ENCODE assay signal across 22 cellular contexts in the genomic region with DNA sequence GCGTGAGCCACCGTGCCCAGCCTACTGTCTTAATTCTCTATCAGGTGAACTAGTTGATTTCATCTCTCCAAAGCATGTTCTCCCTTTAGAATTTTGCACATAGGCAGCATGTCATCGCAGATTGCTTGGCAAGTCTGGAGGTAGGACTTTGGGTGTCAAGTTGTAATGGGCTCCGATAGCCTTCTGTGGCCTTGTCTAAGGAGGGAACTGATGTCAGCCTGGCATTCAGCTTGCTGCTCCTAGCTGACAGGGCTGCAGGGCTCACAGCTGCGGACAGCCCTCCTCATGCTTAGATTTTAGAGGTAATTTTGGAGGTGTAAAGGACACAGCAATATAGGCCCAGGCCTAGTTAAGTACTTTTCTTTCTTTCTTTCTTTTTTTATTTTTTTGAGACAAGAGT.
"Had no signal": no experiment of that assay in that cellular context is flagged by ENCODE, and none has a peak within 500 bp of the region (broad histone marks: within the 10 kb centered on the region; RNA-seq: fewer than 3 reads in every experiment).

No MANE protein-coding gene starts in this region.

- H3K9me3 ChIP-seq: left lung, mucosa of descending colon, sigmoid colon, thoracic aorta, uterus had no signal

- H3K4me3 ChIP-seq: left lung, mucosa of descending colon, sigmoid colon, smooth muscle cell, thoracic aorta, uterus had no signal

- ATAC-seq: activated CD4-positive, alpha-beta T cell treated with anti-CD3 and anti-CD28 coated beads for 36 hours; activated CD8-positive, alpha-beta memory T cell treated with anti-CD3 and anti-CD28 coated beads, Interleukin-2, amount 10 ng/mL, durations not matched to agents 7 days and 5 days; activated CD8-positive, alpha-beta T cell treated with anti-CD3 and anti-CD28 coated beads, Interleukin-2, amount 10 ng/mL, durations not matched to agents 7 days and 5 days; activated naive CD8-positive, alpha-beta T cell treated with anti-CD3 and anti-CD28 coated beads, Interleukin-2, amount 50 U/mL, for 24 hours; left lung; mucosa of descending colon had no signal

- H3K4me3 Mint-ChIP-seq: activated CD4-positive, alpha-beta T cell treated with anti-CD3 and anti-CD28 coated beads for 36 hours; activated CD8-positive, alpha-beta memory T cell treated with anti-CD3 and anti-CD28 coated beads, Interleukin-2, amount 10 ng/mL, durations not matched to agents 7 days and 5 days; activated CD8-positive, alpha-beta T cell treated with anti-CD3 and anti-CD28 coated beads, Interleukin-2, amount 10 ng/mL, durations not matched to agents 7 days and 5 days; activated naive CD8-positive, alpha-beta T cell treated with anti-CD3 and anti-CD28 coated beads, Interleukin-2, amount 50 U/mL, for 24 hours; nephron; type B pancreatic cell had no signal

- H3K27ac ChIP-seq: left lung, sigmoid colon, thoracic aorta, uterus had no signal

- H3K9me3 Mint-ChIP-seq: activated naive CD8-positive, alpha-beta T cell treated with anti-CD3 and anti-CD28 coated beads, Interleukin-2, amount 50 U/mL, for 24 hours; nephron; type B pancreatic cell had no signal

- DNase-seq: activated CD4-positive, alpha-beta T cell treated with anti-CD3 and anti-CD28 coated beads for 36 hours; activated CD4-positive, CD25-positive, alpha-beta regulatory T cell; activated CD8-positive, alpha-beta memory T cell treated with anti-CD3 and anti-CD28 coated beads, Interleukin-2, amount 10 ng/mL, durations not matched to agents 7 days and 5 days; activated CD8-positive, alpha-beta T cell treated with anti-CD3 and anti-CD28 coated beads, Interleukin-2, amount 10 ng/mL, durations not matched to agents 7 days and 5 days; activated effector memory CD4-positive, alpha-beta T cell treated with Interleukin-2 at 50 U/mL for 16 hours; activated naive CD4-positive, alpha-beta T cell treated with Interleukin-2 at 50 U/mL for 16 hours; activated naive CD8-positive, alpha-beta T cell treated with anti-CD3 and anti-CD28 coated beads, Interleukin-2, amount 50 U/mL, for 24 hours; amygdala; central memory CD4-positive, alpha-beta T cell; kidney glomerular epithelial cell; mucosa of descending colon; posterior cingulate gyrus; sigmoid colon; stimulated activated CD4-positive, alpha-beta T cell treated with anti-CD3 and anti-CD28 coated beads, Interleukin-1b, Interleukin-23, amount 100 ng/mL, for 48 hours; stimulated activated naive CD4-positive, alpha-beta T cell; T-helper 1 cell; uterus had no signal

- H3K27ac Mint-ChIP-seq: activated CD4-positive, alpha-beta T cell treated with anti-CD3 and anti-CD28 coated beads for 36 hours; activated CD8-positive, alpha-beta memory T cell treated with anti-CD3 and anti-CD28 coated beads, Interleukin-2, amount 10 ng/mL, durations not matched to agents 7 days and 5 days; activated CD8-positive, alpha-beta T cell treated with anti-CD3 and anti-CD28 coated beads, Interleukin-2, amount 10 ng/mL, durations not matched to agents 7 days and 5 days; activated naive CD8-positive, alpha-beta T cell treated with anti-CD3 and anti-CD28 coated beads, Interleukin-2, amount 50 U/mL, for 24 hours; nephron; type B pancreatic cell had no signal

- H3K36me3 ChIP-seq: sigmoid colon, thoracic aorta, uterus had no signal

- H3K27me3 Mint-ChIP-seq: activated CD4-positive, alpha-beta T cell treated with anti-CD3 and anti-CD28 coated beads for 36 hours; activated CD8-positive, alpha-beta memory T cell treated with anti-CD3 and anti-CD28 coated beads, Interleukin-2, amount 10 ng/mL, durations not matched to agents 7 days and 5 days; activated naive CD8-positive, alpha-beta T cell treated with anti-CD3 and anti-CD28 coated beads, Interleukin-2, amount 50 U/mL, for 24 hours; type B pancreatic cell had no signal

- H3K4me1 ChIP-seq: uterus had no signal

- H3K27me3 ChIP-seq: left lung, sigmoid colon, uterus had no signal
